ENCODE assay signal across 17 cellular contexts in the genomic region with DNA sequence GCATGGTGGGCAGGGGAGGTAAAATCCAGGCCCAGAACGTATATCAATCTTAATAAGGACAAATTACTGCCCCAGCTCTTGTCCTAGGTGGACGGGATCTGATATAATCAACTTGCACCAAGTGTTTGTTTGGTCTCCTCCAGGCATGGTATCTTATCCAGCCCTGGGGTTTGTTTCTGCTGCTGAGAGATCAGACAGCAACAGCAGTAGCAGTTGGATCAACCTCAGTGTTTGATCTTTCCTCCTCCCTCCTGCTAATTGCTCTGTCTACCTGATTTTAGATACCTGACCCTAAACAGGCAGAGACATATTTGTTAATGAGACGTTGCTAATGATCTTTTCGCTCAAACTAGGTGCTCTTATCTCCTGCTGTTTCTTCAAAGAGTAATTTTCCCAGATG.
DNase-seq lines count a peak whose midpoint lies in the region; ATAC-seq lines count a peak whose summit lies in the region.
"Had no signal": no experiment of that assay in that cellular context is flagged by ENCODE, and none has a peak within 500 bp of the region (broad histone marks: within the 10 kb centered on the region; RNA-seq: fewer than 3 reads in every experiment).

No MANE protein-coding gene starts in this region.

- H3K27ac Mint-ChIP-seq in activated naive CD4-positive, alpha-beta T cell treated with anti-CD3 and anti-CD28 coated beads for 36 hours = peak overlapping the region; percentile 99
- H3K27ac Mint-ChIP-seq in central memory CD8-positive, alpha-beta T cell (ENCODE audit: low read depth) = peak overlapping the region; percentile 90
- peak overlapping the region in 1 of 2 donors; percentile 97 for H3K27ac Mint-ChIP-seq in stimulated activated naive CD8-positive, alpha-beta T cell treated with anti-CD3 and anti-CD28 coated beads, Interleukin-15, amount 100 ng/mL, for 72 hours
- H3K27ac Mint-ChIP-seq: HFFc6 had no signal

- intact Hi-C loops in activated naive CD4-positive, alpha-beta T cell treated with anti-CD3 and anti-CD28 coated beads for 36 hours (cut with micrococcal nuclease) = loop anchor here (5.0 kb wide), 1 partner anchor 370 kb away; no protein-coding TSS in a partner anchor

- H3K36me3 Mint-ChIP-seq in activated naive CD4-positive, alpha-beta T cell treated with anti-CD3 and anti-CD28 coated beads for 36 hours (ENCODE audit: low read depth) = no peaks in the 10 kb centered on the region
- peaks cover 4% of the 10 kb centered on the region for H3K36me3 Mint-ChIP-seq in central memory CD8-positive, alpha-beta T cell (ENCODE audit: insufficient read depth)
- H3K36me3 Mint-ChIP-seq: IgD-negative memory B cell had no signal

- H3K27me3 Mint-ChIP-seq in activated naive CD4-positive, alpha-beta T cell treated with anti-CD3 and anti-CD28 coated beads for 36 hours (ENCODE audit: low read depth) = no peaks in the 10 kb centered on the region
- H3K27me3 Mint-ChIP-seq in central memory CD8-positive, alpha-beta T cell = no peaks in the 10 kb centered on the region
- no peaks in the 10 kb centered on the region for H3K27me3 Mint-ChIP-seq in stimulated activated naive CD8-positive, alpha-beta T cell treated with anti-CD3 and anti-CD28 coated beads, Interleukin-15, amount 100 ng/mL, for 72 hours
- H3K27me3 Mint-ChIP-seq: IgD-negative memory B cell had no signal

- no peak overlapping the region for H3K4me3 Mint-ChIP-seq in activated naive CD4-positive, alpha-beta T cell treated with anti-CD3 and anti-CD28 coated beads for 36 hours
- no peak overlapping the region for H3K4me3 Mint-ChIP-seq in central memory CD8-positive, alpha-beta T cell
- H3K4me3 Mint-ChIP-seq in stimulated activated naive CD8-positive, alpha-beta T cell treated with anti-CD3 and anti-CD28 coated beads, Interleukin-15, amount 100 ng/mL, for 72 hours = peak overlapping the region; percentile 68 to 73
- H3K4me3 Mint-ChIP-seq: HFFc6, IgD-negative memory B cell had no signal

- no peak for DNase-seq in activated naive CD4-positive, alpha-beta T cell treated with anti-CD3 and anti-CD28 coated beads for 36 hours
- no peak for DNase-seq in activated naive CD4-positive, alpha-beta T cell (lab: John Stamatoyannopoulos, UW)
- DNase-seq in SK-N-DZ (ENCODE audit: low spot score) (peak; percentile 51), NCI-H1694 treated with DMSO at 0.1 percent for 48 hours (lab: John Stamatoyannopoulos, UW) (no peak)
- no peak for DNase-seq in central memory CD8-positive, alpha-beta T cell (ENCODE audit: low spot score in 2 of 2)
- no peak for DNase-seq in stimulated activated naive CD8-positive, alpha-beta T cell treated with anti-CD3 and anti-CD28 coated beads, Interleukin-15, amount 100 ng/mL, for 72 hours
- DNase-seq: activated CD8-positive, alpha-beta memory T cell treated with anti-CD3 and anti-CD28 coated beads for 24 hours; activated gamma-delta T cell treated with Interleukin-2 at 50 U/mL for 16 hours; head of caudate nucleus; HFFc6; left ventricle myocardium superior; NCI-H1930; NCI-H446; retina; RPMI8226 had no signal

- ATAC-seq in central memory CD8-positive, alpha-beta T cell (replicated peaks; ENCODE audit: extremely low read depth, poor library complexity, severe bottlenecking) = no peak
- ATAC-seq in stimulated activated naive CD8-positive, alpha-beta T cell treated with anti-CD3 and anti-CD28 coated beads, Interleukin-15, amount 100 ng/mL, for 72 hours = no peak
- no peak for ATAC-seq in GM21423 (IDR thresholded peaks at IDR 0.05; ENCODE audit: unreplicated experiment)
- ATAC-seq: left ventricle myocardium superior had no signal

- CTCF ChIA-PET in activated naive CD4-positive, alpha-beta T cell treated with anti-CD3 and anti-CD28 coated beads for 36 hours (lab: Charles Lee) = interaction anchor here (0.6 to 5.9 kb wide), 13 partner anchors 9 to 150 kb away, joined by 3 to 89 read pairs (median 4); no protein-coding TSS in a partner anchor

- H3K9me3 Mint-ChIP-seq in activated naive CD4-positive, alpha-beta T cell treated with anti-CD3 and anti-CD28 coated beads for 36 hours = no peaks in the 10 kb centered on the region
- no peaks in the 10 kb centered on the region for H3K9me3 Mint-ChIP-seq in central memory CD8-positive, alpha-beta T cell
- no peaks in the 10 kb centered on the region for H3K9me3 Mint-ChIP-seq in stimulated activated naive CD8-positive, alpha-beta T cell treated with anti-CD3 and anti-CD28 coated beads, Interleukin-15, amount 100 ng/mL, for 72 hours
- H3K9me3 Mint-ChIP-seq: HFFc6, IgD-negative memory B cell had no signal

- H3K4me1 Mint-ChIP-seq in activated naive CD4-positive, alpha-beta T cell treated with anti-CD3 and anti-CD28 coated beads for 36 hours (ENCODE audit: low read depth) = peaks cover 87% of the 10 kb centered on the region
- peaks cover 59% of the 10 kb centered on the region for H3K4me1 Mint-ChIP-seq in central memory CD8-positive, alpha-beta T cell
- H3K4me1 Mint-ChIP-seq in stimulated activated naive CD8-positive, alpha-beta T cell treated with anti-CD3 and anti-CD28 coated beads, Interleukin-15, amount 100 ng/mL, for 72 hours = peaks cover 89% of the 10 kb centered on the region

Comparison
In these comparisons a context has a peak if more than half of its experiments do, and no peak if none do; other contexts are left out.
1. H3K4me3 Mint-ChIP-seq: peak in stimulated activated naive CD8-positive, alpha-beta T cell treated with anti-CD3 and anti-CD28 coated beads, Interleukin-15, amount 100 ng/mL, for 72 hours (2 of 2); none in activated naive CD4-positive, alpha-beta T cell treated with anti-CD3 and anti-CD28 coated beads for 36 hours (single experiment) and central memory CD8-positive, alpha-beta T cell (single experiment).